1 cellular context compared by ENCODE assay signal in genomic region chr2:221400411-221400810, GRCh38.
TF ChIP-seq lines count a peak whose summit lies in the region.

No MANE protein-coding gene starts in this region.

TF ChIP-seq in SK-N-SH, 30 proteins besides CTCF, POLR2A, EP300 and RAD21 (continued from another document):
- TF ChIP-seq USF2 (IDR thresholded peaks at IDR 0.05; ENCODE audit: borderline replicate concordance, low read depth, low read length) (no peak), POLR2AphosphoS5 (IDR thresholded peaks at IDR 0.05; ENCODE audit: low read depth, low read length) (no peak), GATA2 (CRISPR knock-in tag; IDR thresholded peaks at IDR 0.05) (no peak), TEAD4 (IDR thresholded peaks at IDR 0.05; ENCODE audit: borderline replicate concordance, insufficient read depth) (no peak), ZBTB33 (IDR thresholded peaks at IDR 0.05; ENCODE audit: borderline replicate concordance, low read depth) (no peak), TAF1 (IDR thresholded peaks at IDR 0.05; ENCODE audit: borderline replicate concordance, low read depth, low read length) (no peak), REST (IDR thresholded peaks at IDR 0.05; ENCODE audit: low read depth, low read length) (no peak), MAX (IDR thresholded peaks at IDR 0.05; ENCODE audit: low read depth) (no peak), RCOR1 (IDR thresholded peaks at IDR 0.05; ENCODE audit: low read length) (no peak), PBX3 (IDR thresholded peaks at IDR 0.05) (no peak), MEF2A (IDR thresholded peaks at IDR 0.05; ENCODE audit: borderline replicate concordance, low read depth) (no peak), CHD2 (IDR thresholded peaks at IDR 0.05; ENCODE audit: low read length, partially characterized antibody) (no peak), MXI1 (IDR thresholded peaks at IDR 0.05; ENCODE audit: low read depth, low read length) (no peak), JUND (IDR thresholded peaks at IDR 0.05) (no peak)
